In genomic region chr12:96240656-96241055, GRCh38 we compare ENCODE assay signal across 1 cellular context.
TF ChIP-seq lines count a peak whose summit lies in the region.

No MANE protein-coding gene starts in this region.

TF ChIP-seq in IMR-90, 13 proteins besides CTCF, POLR2A, EP300 and RAD21 (continued from another document):
- TF ChIP-seq USF2 (IDR thresholded peaks at IDR 0.05; ENCODE audit: low read depth, low read length) (no peak), NFE2L2 (IDR thresholded peaks at IDR 0.05; ENCODE audit: low read depth, low read length) (no peak), BHLHE40 (IDR thresholded peaks at IDR 0.05; ENCODE audit: low read depth, low read length) (no peak), ELK1 (IDR thresholded peaks at IDR 0.05; ENCODE audit: borderline replicate concordance, low read depth, low read length) (no peak), RCOR1 (IDR thresholded peaks at IDR 0.05; ENCODE audit: insufficient replicate concordance, low read length) (no peak)
